ENCODE assay signal across 16 cellular contexts in the genomic region with DNA sequence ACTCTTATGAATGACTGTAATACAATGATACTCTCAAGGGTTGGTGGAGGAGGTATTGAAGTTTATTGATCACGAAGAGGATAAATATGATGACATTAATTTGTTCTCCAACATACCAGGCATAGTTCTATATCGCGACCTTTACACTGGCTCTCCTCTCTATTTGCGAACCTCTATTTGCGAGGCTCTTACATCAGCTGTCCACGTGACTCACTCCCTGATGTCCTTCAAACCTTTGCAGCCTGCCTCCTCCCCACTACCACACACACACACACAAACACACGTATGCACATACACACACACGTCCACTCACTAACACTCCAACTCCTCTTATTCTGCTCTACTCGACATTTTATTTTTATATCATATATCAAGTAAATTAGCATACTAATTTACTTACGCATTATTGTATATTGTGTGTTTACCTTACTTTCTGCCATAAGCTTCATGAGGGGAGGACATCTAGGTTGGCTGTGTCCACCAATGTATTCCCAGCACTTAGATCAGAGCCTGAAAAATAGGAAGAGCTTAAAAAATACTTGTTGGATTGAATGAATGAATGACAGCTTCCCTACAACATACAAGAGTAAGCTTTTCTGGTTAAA. TPM values are rescaled to one million over a fixed set of nuclear protein-coding genes. Genes with fewer than 3 reads are reported as not detected.
DNase-seq lines count a peak whose midpoint lies in the region; ATAC-seq and TF ChIP-seq lines count a peak whose summit lies in the region.
"Had no signal": no experiment of that assay in that cellular context is flagged by ENCODE, and none has a peak within 500 bp of the region (broad histone marks: within the 10 kb centered on the region; RNA-seq: fewer than 3 reads in every experiment).

No MANE protein-coding gene starts in this region.

- no peak overlapping the region for H2AFZ ChIP-seq in HCT116 (ENCODE audit: low read depth, low read length, poor library complexity, severe bottlenecking)
- H2AFZ ChIP-seq in PC-3 (ENCODE audit: low read length): no peak overlapping the region
- H2AFZ ChIP-seq in hepatocyte: no peak overlapping the region

- CTCF ChIA-PET in HCT116 (lab: Charles Lee): interaction anchor here (0.8 kb wide), 1 partner anchor 15 kb away, joined by 3 read pairs; no protein-coding TSS in a partner anchor
- CTCF ChIA-PET in PC-3 (lab: Charles Lee): no interaction called here
- CTCF ChIA-PET in CD4-positive, alpha-beta memory T cell (lab: Charles Lee; ENCODE audit: partially characterized antibody): no interaction called here

- H3F3A ChIP-seq in PC-3 (ENCODE audit: low read length, unreplicated experiment): no peaks in the 10 kb centered on the region

- H3K27me3 ChIP-seq in HCT116 (ENCODE audit: insufficient read depth, low read length): no peaks in the 10 kb centered on the region
- H3K27me3 ChIP-seq in PC-3 (ENCODE audit: low read length): no peaks in the 10 kb centered on the region
- H3K27me3 ChIP-seq in hepatocyte: no peaks in the 10 kb centered on the region
- no peaks in the 10 kb centered on the region for H3K27me3 ChIP-seq in CD4-positive, alpha-beta memory T cell (ENCODE audit: insufficient read depth, low read length)

- H3K27ac ChIP-seq in HCT116 (ENCODE audit: low read depth, low read length): no peak overlapping the region
- no peak overlapping the region for H3K27ac ChIP-seq in PC-3 (ENCODE audit: low read length)
- peak overlapping the region; percentile 29 for H3K27ac ChIP-seq in hepatocyte
- H3K27ac ChIP-seq in CD4-positive, alpha-beta memory T cell (ENCODE audit: low read depth, low read length): no peak overlapping the region

- H3K4me2 ChIP-seq in HCT116 (ENCODE audit: low read length) (no peak overlapping the region), PC-3 (ENCODE audit: low read length) (no peak overlapping the region), hepatocyte (no peak overlapping the region)

- peaks cover 10 to 15% of the 10 kb centered on the region in 2 donors for H3K27me3 Mint-ChIP-seq in CD4-positive, alpha-beta memory T cell
- H3K27me3 Mint-ChIP-seq: B cell; CD4-positive, CD25-positive, alpha-beta regulatory T cell had no signal

- H3K4me1 ChIP-seq in HCT116 (ENCODE audit: control insufficient read depth in 1 of 2, insufficient read depth in 2 of 2, low read length in 2 of 2) (no peaks in the 10 kb centered on the region), PC-3 (ENCODE audit: insufficient read depth, low read length) (peaks cover 31% of the 10 kb centered on the region), hepatocyte (ENCODE audit: insufficient read depth) (no peaks in the 10 kb centered on the region)
- no peaks in the 10 kb centered on the region for H3K4me1 ChIP-seq in CD4-positive, alpha-beta memory T cell (ENCODE audit: insufficient read depth, low read length)

- TF ChIP-seq CTCF in HCT116 (IDR thresholded peaks at IDR 0.05 in 2 of 3, conservative IDR thresholded peaks at IDR 0.05 in 1 of 3; ENCODE audit: borderline replicate concordance in 1 of 3, insufficient read depth in 1 of 3, low read depth in 2 of 3, low read length in 2 of 3) (no peak), PC-3 (conservative IDR thresholded peaks at IDR 0.05; ENCODE audit: low read depth, low read length) (no peak), hepatocyte (IDR thresholded peaks at IDR 0.05; ENCODE audit: poor library complexity) (no peak)

- BruUV-seq in HCT116 (replicated peaks; lab: Mats Ljungman, UMichigan) (no TSS peak), PC-3 (replicated peaks; lab: Mats Ljungman, UMichigan) (no TSS peak)

- peak; percentile 43 for DNase-seq in HCT116 (ENCODE audit: low read depth, low spot score)
- peak; percentile 40 for DNase-seq in PC-3
- DNase-seq in hepatocyte (ENCODE audit: low spot score): peak; percentile 53
- peak; percentile 34 for DNase-seq in mucosa of gallbladder (ENCODE audit: low spot score)
- no peak for DNase-seq in DMS114 treated with DMSO at 0.1 percent for 48 hours (lab: John Stamatoyannopoulos, UW; ENCODE audit: unreplicated experiment)
- no peak for DNase-seq in CD4-positive, alpha-beta memory T cell
- DNase-seq in NCI-H524 treated with DMSO at 0.1 percent for 48 hours (lab: John Stamatoyannopoulos, UW): no peak
- DNase-seq: CD4-positive, CD25-positive, alpha-beta regulatory T cell; HFFc6; IMR-90; Kasumi-1; NCI-H1105 treated with DMSO at 0.1 percent for 48 hours; NCI-H187; T-helper 1 cell had no signal

- H3K36me3 ChIP-seq in HCT116 (ENCODE audit: control insufficient read depth in 1 of 2, insufficient read depth in 2 of 2, low read length in 2 of 2) (no peaks in the 10 kb centered on the region), PC-3 (ENCODE audit: low read depth, low read length) (no peaks in the 10 kb centered on the region), hepatocyte (replicated peaks; ENCODE audit: insufficient read depth, low read depth) (no peaks in the 10 kb centered on the region)
- H3K36me3 ChIP-seq in CD4-positive, alpha-beta memory T cell (ENCODE audit: insufficient read depth, low read length): no peaks in the 10 kb centered on the region

- H4K20me1 ChIP-seq in HCT116 (ENCODE audit: insufficient read depth) (no peaks in the 10 kb centered on the region), PC-3 (ENCODE audit: low read length) (no peaks in the 10 kb centered on the region), hepatocyte (ENCODE audit: insufficient read depth, poor library complexity, severe bottlenecking) (no peaks in the 10 kb centered on the region)

- H3K4me3 ChIP-seq in HCT116 (replicated peaks in 1 of 2; ENCODE audit: low read depth in 1 of 2, low read length in 2 of 2) (no peak overlapping the region), PC-3 (ENCODE audit: low read length) (no peak overlapping the region), hepatocyte (no peak overlapping the region)
- H3K4me3 ChIP-seq in CD4-positive, alpha-beta memory T cell (ENCODE audit: low read length in 2 of 2): no peak overlapping the region

- no peak overlapping the region for H3K4me3 Mint-ChIP-seq in CD4-positive, alpha-beta memory T cell
- H3K4me3 Mint-ChIP-seq: B cell; CD4-positive, CD25-positive, alpha-beta regulatory T cell; HFFc6 had no signal

- TF ChIP-seq POLR2A in HCT116 (IDR thresholded peaks at IDR 0.05; ENCODE audit: borderline replicate concordance, extremely low read depth, insufficient read depth, insufficient read length): no peak

- RAD21 ChIA-PET in HCT116 (lab: Charles Lee; ENCODE audit: low non-redundant PET in 1 of 2, low total read pairs in 2 of 2, uncharacterized antibody in 2 of 2, unreplicated experiment in 2 of 2): no interaction called here

- no peaks in the 10 kb centered on the region for H3K79me2 ChIP-seq in HCT116 (ENCODE audit: insufficient read depth, low read length)
- no peaks in the 10 kb centered on the region for H3K79me2 ChIP-seq in PC-3 (ENCODE audit: low read length)
- H3K79me2 ChIP-seq in hepatocyte: no peaks in the 10 kb centered on the region

- 0 out of 2 replicates have a peak, but pooled peaks have one; percentile 12 for TF ChIP-seq RAD21 in HCT116 (IDR thresholded peaks at IDR 0.05; ENCODE audit: low read depth)

- no peaks in the 10 kb centered on the region for H3K4me1 Mint-ChIP-seq in CD4-positive, alpha-beta memory T cell
- H3K4me1 Mint-ChIP-seq: CD4-positive, CD25-positive, alpha-beta regulatory T cell had no signal

- ATAC-seq in HCT116 (no peak), PC-3 (no peak), GM18870 (IDR thresholded peaks at IDR 0.05; ENCODE audit: unreplicated experiment) (no peak)

- H3K9me3 Mint-ChIP-seq in CD4-positive, alpha-beta memory T cell: peaks cover 0 to 2% (median 0%) of the 10 kb centered on the region in 8 donors
- H3K9me3 Mint-ChIP-seq: CD4-positive, CD25-positive, alpha-beta regulatory T cell had no signal

- H3K36me3 Mint-ChIP-seq in CD4-positive, alpha-beta memory T cell: no peaks in the 10 kb centered on the region
- H3K36me3 Mint-ChIP-seq: CD4-positive, CD25-positive, alpha-beta regulatory T cell had no signal

- no peak overlapping the region for H3K27ac Mint-ChIP-seq in CD4-positive, alpha-beta memory T cell
- H3K27ac Mint-ChIP-seq: B cell; CD4-positive, CD25-positive, alpha-beta regulatory T cell; HFFc6 had no signal

- H3K9me2 ChIP-seq in HCT116 (ENCODE audit: insufficient read depth) (no peaks in the 10 kb centered on the region), PC-3 (replicated peaks; ENCODE audit: low read length) (no peaks in the 10 kb centered on the region), hepatocyte (replicated peaks; ENCODE audit: insufficient read depth) (no peaks in the 10 kb centered on the region)

- intact Hi-C loops in HCT116 (cut with micrococcal nuclease): no loop called here
- intact Hi-C loops in PC-3 (cut with micrococcal nuclease): no loop called here
- intact Hi-C loops in CD4-positive, alpha-beta memory T cell (cut with micrococcal nuclease): no loop called here

- no peaks in the 10 kb centered on the region for H3K9me3 ChIP-seq in HCT116 (ENCODE audit: control insufficient read depth in 1 of 2, insufficient read depth in 1 of 2, low read depth in 1 of 2, low read length in 2 of 2)
- H3K9me3 ChIP-seq in PC-3 (ENCODE audit: low read length): no peaks in the 10 kb centered on the region
- no peaks in the 10 kb centered on the region for H3K9me3 ChIP-seq in hepatocyte (ENCODE audit: low read depth)
- no peaks in the 10 kb centered on the region for H3K9me3 ChIP-seq in CD4-positive, alpha-beta memory T cell (ENCODE audit: control insufficient read depth in 1 of 2, low read length in 2 of 2)

- 75% methylated on average over 10 of the region's 10 CpGs for WGBS in hepatocyte (ENCODE audit: low lambda C conversion rate, missing lambda C conversion rate)

- POLR2A ChIA-PET in HCT116 (lab: Charles Lee): no interaction called here
- POLR2A ChIA-PET in PC-3 (lab: Charles Lee; ENCODE audit: unreplicated experiment): no interaction called here
- POLR2A ChIA-PET in CD4-positive, alpha-beta memory T cell (lab: Charles Lee; ENCODE audit: partially characterized antibody): no interaction called here

- no peak overlapping the region for H3K9ac ChIP-seq in HCT116 (ENCODE audit: low read length)
- H3K9ac ChIP-seq in PC-3 (ENCODE audit: low read length): no peak overlapping the region

TF ChIP-seq in HCT116, 20 proteins besides CTCF, POLR2A, EP300 and RAD21 (continues in another document):
- TF ChIP-seq SRF (IDR thresholded peaks at IDR 0.05; ENCODE audit: low read depth) (0 out of 2 replicates have a peak, but pooled peaks have one; percentile 22), CEBPB (IDR thresholded peaks at IDR 0.05; ENCODE audit: low read depth) (peak; percentile 85), ZFX (IDR thresholded peaks at IDR 0.05) (no peak), ELF1 (IDR thresholded peaks at IDR 0.05; ENCODE audit: borderline replicate concordance, low read depth) (no peak), POLR2AphosphoS5 (IDR thresholded peaks at IDR 0.05; ENCODE audit: low read depth, low read length) (0 out of 2 replicates have a peak, but pooled peaks have one; percentile 26), YY1 (IDR thresholded peaks at IDR 0.05; ENCODE audit: extremely low read depth, insufficient replicate concordance, low read depth, low read length) (no peak), JUND (IDR thresholded peaks at IDR 0.05) (peak; percentile 48)

RNA-seq across cellular contexts. Expression of a gene that starts 53.3 kb away (rescaled TPM):
- total RNA-seq in HCT116 (2021; ENCODE audit: unreplicated experiment) (48.3 TPM), PC-3 (2014; rRNA removed) (106 and 120 TPM in 2 replicates), hepatocyte (43.3 and 52.1 TPM in 2 replicates), mucosa of gallbladder (64.7 TPM)
- polyA plus RNA-seq in HCT116 (2012): 27.9 and 29.6 TPM in 2 replicates
- polyA plus RNA-seq in hepatocyte: 94.5 and 104 TPM in 2 replicates
- total RNA-seq in CD4-positive, alpha-beta memory T cell: under 1 TPM; 0.19 to 0.23 TPM
- not detected for polyA plus RNA-seq in CD4-positive, alpha-beta memory T cell
- polyA plus RNA-seq: CD4-positive, CD25-positive, alpha-beta regulatory T cell had no signal

Comparison
In these comparisons a context has a peak if more than half of its experiments do, and no peak if none do; other contexts are left out.
1. DNase-seq: peak in HCT116 (single experiment), PC-3 (single experiment), hepatocyte (single experiment) and mucosa of gallbladder (single experiment); none in DMS114 treated with DMSO at 0.1 percent for 48 hours (single experiment), CD4-positive, alpha-beta memory T cell (0 of 5) and NCI-H524 treated with DMSO at 0.1 percent for 48 hours (single experiment).
2. RNA of a gene that starts 53.3 kb away (total RNA-seq): 106 to 120 TPM in PC-3, 64.7 TPM in mucosa of gallbladder (single experiment), 43.3 to 52.1 TPM in hepatocyte and 48.3 TPM in HCT116 (single experiment); 0.19 to 0.23 TPM in CD4-positive, alpha-beta memory T cell; every median in the first group is over 10 times any median in the second.